In the genomic region with DNA sequence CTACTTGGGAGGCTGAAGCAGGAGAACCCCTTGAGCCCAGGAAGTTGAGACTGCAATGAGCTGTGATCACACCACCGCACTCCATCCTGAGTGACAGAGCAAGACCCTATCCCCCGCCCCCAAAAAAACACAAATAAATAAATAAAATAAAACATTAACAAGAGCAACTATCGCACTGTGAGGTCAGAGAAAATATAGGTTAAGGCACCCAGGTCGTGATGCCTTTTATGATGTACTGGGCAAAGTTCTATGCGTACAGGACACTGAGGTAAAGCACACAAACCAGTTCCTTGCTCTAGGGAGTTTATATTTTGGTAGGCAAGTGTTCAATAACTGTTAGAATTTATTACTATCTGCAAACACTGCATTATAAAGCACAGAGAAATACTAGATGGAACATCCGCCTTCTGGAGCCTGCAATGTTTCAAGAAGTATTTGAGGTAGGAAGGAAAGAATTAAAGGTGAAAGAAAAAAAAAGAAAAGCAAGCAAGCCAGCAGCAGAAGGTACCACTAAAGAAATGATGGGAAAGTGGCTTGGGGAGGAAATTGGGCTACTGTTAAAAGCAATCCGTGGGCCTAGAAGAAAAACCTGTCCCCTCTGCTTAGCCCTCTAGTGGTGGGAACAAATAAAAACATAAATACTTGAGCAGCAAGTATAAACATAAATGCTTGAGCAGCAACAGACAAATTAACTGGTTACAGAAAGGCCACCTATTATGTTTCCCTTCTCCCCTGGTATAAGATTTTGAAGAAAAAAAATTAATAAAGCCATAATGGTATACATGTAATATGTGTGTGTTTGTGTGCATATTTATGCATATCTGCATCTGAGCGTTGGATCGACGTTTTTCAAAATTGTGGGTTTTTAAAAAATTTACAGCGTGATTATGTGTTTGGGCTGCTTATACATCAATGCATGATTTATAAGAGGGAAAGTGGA, we compare ENCODE assay signal across 8 cellular contexts.
DNase-seq lines count a peak whose midpoint lies in the region; ATAC-seq and TF ChIP-seq lines count a peak whose summit lies in the region.

No MANE protein-coding gene starts in this region.

- peak; percentile 75 for DNase-seq in G401 (ENCODE audit: low spot score)
- DNase-seq in LNCaP clone FGC (ENCODE audit: low read depth) = peak; percentile 21
- DNase-seq in amniotic epithelial cell (ENCODE audit: low read depth) = peak; percentile 15
- no peak for DNase-seq in effector CD8-positive, alpha-beta T cell (lab: John Stamatoyannopoulos, UW)
- no peak for DNase-seq in NCI-H1694 treated with DMSO at 0.1 percent for 48 hours (lab: John Stamatoyannopoulos, UW)

- H3K36me3 ChIP-seq in liver (ENCODE audit: control insufficient read depth in 4 of 4, insufficient read depth in 3 of 4, low read depth in 1 of 4, low read length in 3 of 4) = no peaks in the 10 kb centered on the region

- H3K4me3 ChIP-seq in LNCaP clone FGC (ENCODE audit: low read depth, low read length) (no peak overlapping the region), liver (ENCODE audit: low read depth in 1 of 3, low read length in 3 of 3) (no peak overlapping the region)

- H3K4me1 ChIP-seq in liver (ENCODE audit: control insufficient read depth in 4 of 4, insufficient read depth in 4 of 4, low read length in 3 of 4) = no peaks in the 10 kb centered on the region

- H3K9me3 ChIP-seq in liver (ENCODE audit: control insufficient read depth in 4 of 4, low read length in 3 of 4) = no peaks in the 10 kb centered on the region

- H3K27ac ChIP-seq in liver (ENCODE audit: low read depth in 1 of 2, low read length in 2 of 2) = no peak overlapping the region

- TF ChIP-seq RAD21 in liver (IDR thresholded peaks at IDR 0.05) = peak; percentile 47 to 62

- in situ Hi-C loops in G401 (cut with HindIII; ENCODE audit: low sequenced_read_pairs) = no loop called here

- TF ChIP-seq CTCF in LNCaP clone FGC (IDR thresholded peaks at IDR 0.05; ENCODE audit: control insufficient read depth, extremely low read depth, insufficient read depth) = peak; percentile 56
- TF ChIP-seq CTCF in liver (IDR thresholded peaks at IDR 0.05; ENCODE audit: low read depth, low read length, missing input control) = peak; percentile 38

- no peak overlapping the region for H3K9ac ChIP-seq in liver (ENCODE audit: low read depth in 1 of 2, low read length in 2 of 2)

- ATAC-seq in HG03469 (IDR thresholded peaks at IDR 0.05; ENCODE audit: unreplicated experiment) (no peak), GM19452 (IDR thresholded peaks at IDR 0.05; ENCODE audit: unreplicated experiment) (no peak)

- WGBS in liver = 79% methylated on average over 11 of the region's 11 CpGs

- H3K27me3 ChIP-seq in liver (ENCODE audit: control insufficient read depth in 4 of 4, insufficient read depth in 4 of 4, low read length in 3 of 4) = peaks cover 0 to 5% (median 0%) of the 10 kb centered on the region in 4 donors

TF ChIP-seq in liver, 16 proteins besides CTCF, POLR2A, EP300 and RAD21:
- no peak for TF ChIP-seq FOXA1 (IDR thresholded peaks at IDR 0.05)
- TF ChIP-seq EGR1 (IDR thresholded peaks at IDR 0.05; ENCODE audit: low read depth in 2 of 2) = no peak
- no peak for TF ChIP-seq HNF4G (IDR thresholded peaks at IDR 0.05)
- TF ChIP-seq RXRA (IDR thresholded peaks at IDR 0.05) = no peak
- TF ChIP-seq, protein P1, sequence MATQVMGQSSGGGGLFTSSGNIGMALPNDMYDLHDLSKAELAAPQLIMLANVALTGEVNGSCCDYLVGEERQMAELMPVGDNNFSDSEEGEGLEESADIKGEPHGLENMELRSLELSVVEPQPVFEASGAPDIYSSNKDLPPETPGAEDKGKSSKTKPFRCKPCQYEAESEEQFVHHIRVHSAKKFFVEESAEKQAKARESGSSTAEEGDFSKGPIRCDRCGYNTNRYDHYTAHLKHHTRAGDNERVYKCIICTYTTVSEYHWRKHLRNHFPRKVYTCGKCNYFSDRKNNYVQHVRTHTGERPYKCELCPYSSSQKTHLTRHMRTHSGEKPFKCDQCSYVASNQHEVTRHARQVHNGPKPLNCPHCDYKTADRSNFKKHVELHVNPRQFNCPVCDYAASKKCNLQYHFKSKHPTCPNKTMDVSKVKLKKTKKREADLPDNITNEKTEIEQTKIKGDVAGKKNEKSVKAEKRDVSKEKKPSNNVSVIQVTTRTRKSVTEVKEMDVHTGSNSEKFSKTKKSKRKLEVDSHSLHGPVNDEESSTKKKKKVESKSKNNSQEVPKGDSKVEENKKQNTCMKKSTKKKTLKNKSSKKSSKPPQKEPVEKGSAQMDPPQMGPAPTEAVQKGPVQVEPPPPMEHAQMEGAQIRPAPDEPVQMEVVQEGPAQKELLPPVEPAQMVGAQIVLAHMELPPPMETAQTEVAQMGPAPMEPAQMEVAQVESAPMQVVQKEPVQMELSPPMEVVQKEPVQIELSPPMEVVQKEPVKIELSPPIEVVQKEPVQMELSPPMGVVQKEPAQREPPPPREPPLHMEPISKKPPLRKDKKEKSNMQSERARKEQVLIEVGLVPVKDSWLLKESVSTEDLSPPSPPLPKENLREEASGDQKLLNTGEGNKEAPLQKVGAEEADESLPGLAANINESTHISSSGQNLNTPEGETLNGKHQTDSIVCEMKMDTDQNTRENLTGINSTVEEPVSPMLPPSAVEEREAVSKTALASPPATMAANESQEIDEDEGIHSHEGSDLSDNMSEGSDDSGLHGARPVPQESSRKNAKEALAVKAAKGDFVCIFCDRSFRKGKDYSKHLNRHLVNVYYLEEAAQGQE (IDR thresholded peaks at IDR 0.05) = no peak
- no peak for TF ChIP-seq FOXA2 (IDR thresholded peaks at IDR 0.05)
- TF ChIP-seq NR2F2 (IDR thresholded peaks at IDR 0.05) = no peak
- no peak for TF ChIP-seq YY1 (IDR thresholded peaks at IDR 0.05)
- no peak for TF ChIP-seq TAF1 (conservative IDR thresholded peaks at IDR 0.05)

Comparison
In these comparisons a context has a peak if more than half of its experiments do, and no peak if none do; other contexts are left out.
1. DNase-seq: peak in G401 (single experiment), LNCaP clone FGC (single experiment) and amniotic epithelial cell (single experiment); none in effector CD8-positive, alpha-beta T cell (single experiment) and NCI-H1694 treated with DMSO at 0.1 percent for 48 hours (single experiment).